In genomic region chr10:132762267-132762666, GRCh38 we compare ENCODE assay signal across 1 cellular context.
TF ChIP-seq lines count a peak whose summit lies in the region.

No MANE protein-coding gene starts in this region.

TF ChIP-seq in HepG2, 621 proteins besides CTCF, POLR2A, EP300 and RAD21:
- TF ChIP-seq HOXA5 (CRISPR knock-in tag; IDR thresholded peaks at IDR 0.05) (no peak), FOXO1 (CRISPR knock-in tag; IDR thresholded peaks at IDR 0.05) (no peak), ZNF138 (CRISPR knock-in tag; IDR thresholded peaks at IDR 0.05; ENCODE audit: low read depth) (no peak), ZNF562 (CRISPR knock-in tag; IDR thresholded peaks at IDR 0.05; ENCODE audit: borderline replicate concordance) (no peak), KDM1A (CRISPR knock-in tag; IDR thresholded peaks at IDR 0.05) (no peak), ZNF343 (CRISPR knock-in tag; IDR thresholded peaks at IDR 0.05) (no peak), ZGPAT (CRISPR knock-in tag; IDR thresholded peaks at IDR 0.05) (no peak), YEATS4 (CRISPR knock-in tag; IDR thresholded peaks at IDR 0.05; ENCODE audit: borderline replicate concordance) (no peak), CCAR2 (optimal IDR thresholded peaks at IDR 0.05; ENCODE audit: low read depth, low read length) (no peak), ZBTB39 (CRISPR knock-in tag; IDR thresholded peaks at IDR 0.05) (no peak), NFKB2 (CRISPR knock-in tag; IDR thresholded peaks at IDR 0.05; ENCODE audit: borderline replicate concordance) (no peak), ZBTB1 (CRISPR knock-in tag; IDR thresholded peaks at IDR 0.05; ENCODE audit: borderline replicate concordance) (no peak), SKI (IDR thresholded peaks at IDR 0.05; ENCODE audit: partially characterized antibody) (no peak), MTA3 (CRISPR knock-in tag; IDR thresholded peaks at IDR 0.05) (no peak), MXI1 (IDR thresholded peaks at IDR 0.05; ENCODE audit: borderline replicate concordance, low read depth, low read length) (no peak), NFATC3 (CRISPR knock-in tag; IDR thresholded peaks at IDR 0.05) (no peak), ZNF670 (CRISPR knock-in tag; IDR thresholded peaks at IDR 0.05; ENCODE audit: borderline replicate concordance) (no peak), MTF1 (CRISPR knock-in tag; IDR thresholded peaks at IDR 0.05) (no peak), ELF4 (CRISPR knock-in tag; IDR thresholded peaks at IDR 0.05; ENCODE audit: borderline replicate concordance) (no peak)
- TF ChIP-seq, protein P1, sequence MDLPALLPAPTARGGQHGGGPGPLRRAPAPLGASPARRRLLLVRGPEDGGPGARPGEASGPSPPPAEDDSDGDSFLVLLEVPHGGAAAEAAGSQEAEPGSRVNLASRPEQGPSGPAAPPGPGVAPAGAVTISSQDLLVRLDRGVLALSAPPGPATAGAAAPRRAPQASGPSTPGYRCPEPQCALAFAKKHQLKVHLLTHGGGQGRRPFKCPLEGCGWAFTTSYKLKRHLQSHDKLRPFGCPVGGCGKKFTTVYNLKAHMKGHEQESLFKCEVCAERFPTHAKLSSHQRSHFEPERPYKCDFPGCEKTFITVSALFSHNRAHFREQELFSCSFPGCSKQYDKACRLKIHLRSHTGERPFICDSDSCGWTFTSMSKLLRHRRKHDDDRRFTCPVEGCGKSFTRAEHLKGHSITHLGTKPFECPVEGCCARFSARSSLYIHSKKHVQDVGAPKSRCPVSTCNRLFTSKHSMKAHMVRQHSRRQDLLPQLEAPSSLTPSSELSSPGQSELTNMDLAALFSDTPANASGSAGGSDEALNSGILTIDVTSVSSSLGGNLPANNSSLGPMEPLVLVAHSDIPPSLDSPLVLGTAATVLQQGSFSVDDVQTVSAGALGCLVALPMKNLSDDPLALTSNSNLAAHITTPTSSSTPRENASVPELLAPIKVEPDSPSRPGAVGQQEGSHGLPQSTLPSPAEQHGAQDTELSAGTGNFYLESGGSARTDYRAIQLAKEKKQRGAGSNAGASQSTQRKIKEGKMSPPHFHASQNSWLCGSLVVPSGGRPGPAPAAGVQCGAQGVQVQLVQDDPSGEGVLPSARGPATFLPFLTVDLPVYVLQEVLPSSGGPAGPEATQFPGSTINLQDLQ (CRISPR knock-in tag; IDR thresholded peaks at IDR 0.05), result no peak
TF ChIP-seq in HepG2: peak in this region for 0.
